ENCODE assay signal across 1 cellular context in the genomic region with DNA sequence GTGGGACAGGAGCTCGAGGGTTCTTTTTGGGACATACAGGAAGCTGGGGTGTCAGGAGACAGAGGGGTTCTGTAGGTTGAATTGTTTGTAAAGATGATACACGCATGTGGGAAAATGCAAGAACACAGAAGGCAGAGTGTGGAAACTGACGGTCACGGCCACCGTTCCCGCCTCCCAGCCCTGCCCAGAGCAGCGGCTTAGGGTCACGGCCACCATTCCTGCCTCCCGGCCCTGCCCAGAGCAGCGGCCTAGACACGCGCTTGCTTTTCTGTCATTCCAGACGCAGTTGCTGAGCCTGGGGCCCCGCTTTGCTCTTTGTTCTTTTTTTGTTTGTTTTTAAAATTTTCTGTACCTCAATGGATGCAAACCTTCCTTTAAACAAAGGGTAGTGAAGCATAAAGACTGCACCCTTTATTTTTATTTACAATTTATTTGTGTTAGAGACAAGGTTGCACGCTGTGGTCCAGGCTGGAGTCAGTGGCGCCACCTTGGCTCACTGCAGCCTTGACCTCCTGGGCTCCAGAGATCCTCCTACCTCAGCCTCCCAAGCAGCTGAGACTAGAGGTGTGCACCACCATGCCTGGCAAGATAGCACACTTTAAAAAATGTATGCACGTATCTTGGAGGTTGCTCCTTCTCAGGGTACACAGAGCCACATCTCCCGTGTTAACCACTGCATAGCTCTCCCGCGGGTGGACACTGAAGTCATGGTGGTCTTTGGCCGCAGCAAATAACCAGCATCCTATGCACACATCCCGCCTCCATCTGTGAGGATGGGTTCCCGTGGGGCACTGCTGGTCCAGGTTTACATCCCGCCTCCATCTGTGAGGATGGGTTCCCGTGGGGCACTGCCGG.
TF ChIP-seq lines count a peak whose summit lies in the region.

No MANE protein-coding gene starts in this region.

TF ChIP-seq in WTC11, 78 proteins besides CTCF, POLR2A, EP300 and RAD21 (continued from another document):
- TF ChIP-seq, protein P1, sequence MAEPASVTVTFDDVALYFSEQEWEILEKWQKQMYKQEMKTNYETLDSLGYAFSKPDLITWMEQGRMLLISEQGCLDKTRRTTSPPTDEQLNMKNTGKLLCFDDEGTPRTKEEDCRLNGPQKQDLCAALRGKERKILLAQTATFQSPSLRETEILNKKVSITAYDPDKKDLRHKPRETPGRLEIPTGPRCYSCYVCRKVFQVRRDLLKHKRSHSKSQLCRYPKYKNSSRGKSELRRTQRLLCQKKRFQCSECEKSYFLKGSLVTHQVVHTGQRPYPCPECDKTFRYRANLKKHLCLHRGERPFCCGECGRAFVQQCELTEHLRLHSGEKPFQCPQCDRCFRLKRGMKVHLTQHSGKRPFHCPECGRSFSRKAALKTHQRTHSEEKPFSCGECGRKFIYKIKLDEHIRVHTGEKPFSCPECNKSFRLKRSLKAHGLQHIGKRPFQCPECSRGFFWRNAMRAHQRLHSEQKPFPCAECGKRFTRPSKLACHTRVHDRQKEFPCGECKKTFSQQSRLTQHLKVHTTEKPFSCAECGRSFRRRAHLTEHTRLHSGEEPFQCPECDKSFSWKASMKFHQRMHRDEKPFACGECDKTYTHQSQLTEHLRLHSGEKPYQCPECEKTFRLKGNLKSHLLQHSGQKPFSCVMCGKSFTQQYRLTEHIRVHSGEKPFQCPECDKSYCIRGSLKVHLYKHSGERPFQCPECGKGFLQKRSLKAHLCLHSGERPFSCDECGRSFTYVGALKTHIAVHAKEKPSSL (CRISPR knock-in tag; conservative IDR thresholded peaks at IDR 0.05), result no peak
- TF ChIP-seq ZNF671 (CRISPR knock-in tag; IDR thresholded peaks at IDR 0.05), result no peak
